8 cellular contexts compared by ENCODE assay signal in genomic region chr7:100177040-100178001, GRCh38. TPM values are rescaled to one million over a fixed set of nuclear protein-coding genes. Genes with fewer than 3 reads are reported as not detected.
A peak's percentile ranks its signal among the peaks of the same experiment; 100 is the strongest.
DNase-seq lines count a peak whose midpoint lies in the region; ATAC-seq and TF ChIP-seq lines count a peak whose summit lies in the region.

A gene with protein sequence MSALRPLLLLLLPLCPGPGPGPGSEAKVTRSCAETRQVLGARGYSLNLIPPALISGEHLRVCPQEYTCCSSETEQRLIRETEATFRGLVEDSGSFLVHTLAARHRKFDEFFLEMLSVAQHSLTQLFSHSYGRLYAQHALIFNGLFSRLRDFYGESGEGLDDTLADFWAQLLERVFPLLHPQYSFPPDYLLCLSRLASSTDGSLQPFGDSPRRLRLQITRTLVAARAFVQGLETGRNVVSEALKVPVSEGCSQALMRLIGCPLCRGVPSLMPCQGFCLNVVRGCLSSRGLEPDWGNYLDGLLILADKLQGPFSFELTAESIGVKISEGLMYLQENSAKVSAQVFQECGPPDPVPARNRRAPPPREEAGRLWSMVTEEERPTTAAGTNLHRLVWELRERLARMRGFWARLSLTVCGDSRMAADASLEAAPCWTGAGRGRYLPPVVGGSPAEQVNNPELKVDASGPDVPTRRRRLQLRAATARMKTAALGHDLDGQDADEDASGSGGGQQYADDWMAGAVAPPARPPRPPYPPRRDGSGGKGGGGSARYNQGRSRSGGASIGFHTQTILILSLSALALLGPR (minus strand): TSS chr7:100177381. CDS start chr7:100177199, 182 bp downstream.
STAG3 (plus strand) TSS chr7:100177918; CDS start chr7:100180557, 2,639 bp downstream.

- H3K36me3 ChIP-seq in kidney epithelial cell (ENCODE audit: control insufficient read depth, insufficient read depth, low read length): no peaks in the 10 kb centered on the region

- peak within 1 kb of the TSS; percentile 79 for H3K4me3 ChIP-seq in AG10803 (ENCODE audit: low read length)
- peak within 1 kb of the TSS; percentile 80 for H3K4me3 ChIP-seq in kidney epithelial cell (ENCODE audit: low read depth, low read length)

- DNase-seq in AG10803 (ENCODE audit: low read depth) (peak; percentile 93), NCI-H345 (lab: John Stamatoyannopoulos, UW) (peak; percentile 97), cerebellar cortex (ENCODE audit: low spot score) (peak; percentile 88), kidney epithelial cell (ENCODE audit: low read depth) (peak; percentile 78)
- peak; percentile 90 for DNase-seq in activated CD4-positive, CD25-positive, alpha-beta regulatory T cell treated with anti-CD3 and anti-CD28 coated beads, Interleukin-2, amount 50 U/mL, for 16 hours (ENCODE audit: low read depth, low spot score)
- peak; percentile 98 for DNase-seq in stimulated activated CD4-positive, alpha-beta T cell treated with anti-CD3 and anti-CD28 coated beads, Interleukin-15, amount 100 ng/mL, for 24 hours

- H3K27me3 ChIP-seq in kidney epithelial cell (ENCODE audit: control insufficient read depth, insufficient read depth, low read length): no peaks in the 10 kb centered on the region

- peak; percentile 95 for ATAC-seq in GM19035 (IDR thresholded peaks at IDR 0.05; ENCODE audit: unreplicated experiment)
- ATAC-seq in HG03280 (IDR thresholded peaks at IDR 0.05; ENCODE audit: unreplicated experiment): peak; percentile 87

- TF ChIP-seq CTCF in AG10803 (conservative IDR thresholded peaks at IDR 0.05; ENCODE audit: low read length) (no peak), kidney epithelial cell (IDR thresholded peaks at IDR 0.05; ENCODE audit: insufficient read depth, low read length, poor library complexity, severe bottlenecking) (no peak)

RNA-seq across cellular contexts. Expression of the first gene that starts in this region (rescaled TPM):
- 13.6 and 14.7 TPM in 2 replicates for total RNA-seq in kidney epithelial cell

RNA-seq across cellular contexts. Expression of gene STAG3, which starts in this region (rescaled TPM):
- total RNA-seq in kidney epithelial cell: 1.1 and 2.1 TPM in 2 replicates

Comparison
In these comparisons a context has a peak if more than half of its experiments do, and no peak if none do; other contexts are left out.
1. Peak in every context shown above with its lines: DNase-seq, ATAC-seq and H3K4me3 ChIP-seq.